16 cellular contexts compared by ENCODE assay signal in the genomic region with DNA sequence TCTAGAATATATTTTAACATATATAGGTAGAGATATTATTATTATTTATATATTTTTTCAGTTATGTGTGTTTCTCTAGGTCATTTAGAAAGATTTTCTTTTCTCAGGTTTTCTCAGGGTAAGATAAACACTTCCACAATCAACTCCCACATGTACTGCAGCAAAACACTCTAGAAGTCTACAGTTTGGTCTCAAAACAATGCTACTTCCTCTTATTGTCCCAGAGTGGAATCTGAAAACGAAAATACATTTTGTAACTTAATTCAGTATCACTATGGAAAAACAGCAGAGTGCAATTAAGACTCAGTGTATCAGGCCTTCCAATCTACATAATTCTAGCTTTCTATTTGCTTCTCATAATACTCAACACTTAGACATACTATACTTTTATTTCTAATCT.
"Had no signal": no experiment of that assay in that cellular context is flagged by ENCODE, and none has a peak within 500 bp of the region (broad histone marks: within the 10 kb centered on the region; RNA-seq: fewer than 3 reads in every experiment).

No MANE protein-coding gene starts in this region.

- H3K36me3 ChIP-seq: left ventricle myocardium inferior had no signal

- H3K27ac ChIP-seq: left ventricle myocardium inferior, psoas muscle had no signal

- H3K27ac Mint-ChIP-seq: activated CD8-positive, alpha-beta T cell treated with anti-CD3 and anti-CD28 coated beads, Interleukin-2, amount 10 ng/mL, durations not matched to agents 7 days and 5 days; activated naive CD4-positive, alpha-beta T cell treated with anti-CD3 and anti-CD28 coated beads for 36 hours; nephron; T-helper 2 cell treated with Interferon-gamma antibody and Interleukin-4, amounts not matched to agents 5 μg/mL and 100 μg/mL, for 36 hours had no signal

- H3K4me3 Mint-ChIP-seq: activated CD8-positive, alpha-beta T cell treated with anti-CD3 and anti-CD28 coated beads, Interleukin-2, amount 10 ng/mL, durations not matched to agents 7 days and 5 days; activated naive CD4-positive, alpha-beta T cell treated with anti-CD3 and anti-CD28 coated beads for 36 hours; nephron; T-helper 2 cell treated with Interferon-gamma antibody and Interleukin-4, amounts not matched to agents 5 μg/mL and 100 μg/mL, for 36 hours had no signal

- H3K4me3 ChIP-seq: left ventricle myocardium inferior, psoas muscle had no signal

- DNase-seq: activated CD4-positive, alpha-beta T cell treated with anti-CD3 and anti-CD28 coated beads for 4 hours; activated CD8-positive, alpha-beta memory T cell treated with anti-CD3 and anti-CD28 coated beads, Interleukin-2, amount 50 U/mL, for 48 hours; activated CD8-positive, alpha-beta T cell treated with anti-CD3 and anti-CD28 coated beads, Interleukin-2, amount 10 ng/mL, durations not matched to agents 7 days and 5 days; activated naive CD4-positive, alpha-beta T cell treated with anti-CD3 and anti-CD28 coated beads for 36 hours; foreskin melanocyte; head of caudate nucleus; kidney; left ventricle myocardium inferior; mesenchymal stem cell; occipital lobe; psoas muscle; stimulated activated naive CD4-positive, alpha-beta T cell; trophoblast cell had no signal

- H3K4me1 Mint-ChIP-seq: nephron had no signal

- ATAC-seq: activated CD8-positive, alpha-beta T cell treated with anti-CD3 and anti-CD28 coated beads, Interleukin-2, amount 10 ng/mL, durations not matched to agents 7 days and 5 days; psoas muscle; sciatic nerve had no signal

- H3K4me1 ChIP-seq: left ventricle myocardium inferior, psoas muscle had no signal

- H3K9me3 ChIP-seq: left ventricle myocardium inferior, psoas muscle had no signal

- H3K9me3 Mint-ChIP-seq: nephron had no signal
